8 cellular contexts compared by ENCODE assay signal in the genomic region with DNA sequence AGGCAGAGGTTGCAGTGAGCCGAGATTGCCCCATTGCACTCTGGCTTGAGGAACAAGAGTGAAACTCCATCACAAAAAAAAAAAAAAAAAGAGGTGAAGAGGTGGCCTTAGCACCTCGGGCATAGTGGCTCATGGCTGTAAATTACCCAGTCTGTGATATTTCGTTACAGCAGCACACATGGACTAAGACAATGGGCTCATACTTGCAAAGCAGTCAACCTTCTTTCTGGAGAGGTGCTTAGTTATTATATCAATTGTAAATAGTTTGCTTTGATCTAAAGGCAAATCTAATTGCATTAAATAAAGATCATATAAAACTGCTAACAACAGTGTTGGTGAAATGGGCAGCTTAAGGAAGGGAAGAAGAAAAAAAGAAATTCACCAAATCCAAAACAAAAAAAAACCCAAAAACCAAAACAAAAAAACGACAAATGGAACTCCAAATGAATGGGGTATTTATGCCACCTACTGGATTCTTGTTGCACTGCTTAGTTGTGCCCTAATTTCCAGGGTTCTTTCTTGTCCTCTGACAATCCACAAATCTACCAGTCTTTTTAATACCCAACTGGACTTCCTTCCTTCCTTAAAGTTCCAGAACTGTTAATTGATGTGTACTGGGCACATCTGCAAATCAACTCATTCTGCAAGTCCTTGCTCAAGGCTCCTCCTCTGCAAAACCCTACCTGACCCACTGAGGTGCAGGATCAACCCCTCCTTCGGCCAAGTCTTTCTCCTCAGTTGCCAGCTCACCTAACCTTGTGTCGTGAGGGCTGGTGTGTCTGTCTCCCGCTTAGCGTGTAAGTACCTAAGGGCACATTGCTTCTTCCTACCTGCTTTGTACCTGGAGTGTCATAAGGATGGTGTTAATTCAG. TPM values are rescaled to one million over a fixed set of nuclear protein-coding genes. Genes with fewer than 3 reads are reported as not detected.
DNase-seq lines count a peak whose midpoint lies in the region; ATAC-seq and TF ChIP-seq lines count a peak whose summit lies in the region.

No MANE protein-coding gene starts in this region.

- DNase-seq in AG08396 (ENCODE audit: low spot score) (peak; percentile 69), NCI-H2196 treated with DMSO at 0.1 percent for 48 hours (lab: John Stamatoyannopoulos, UW; ENCODE audit: unreplicated experiment) (peak; percentile 34), left lung (no peak), islet precursor cell (no peak)
- peak; percentile 1 for DNase-seq in central memory CD4-positive, alpha-beta T cell
- DNase-seq in activated effector memory CD4-positive, alpha-beta T cell treated with Interleukin-2 at 50 U/mL for 16 hours = no peak
- no peak for DNase-seq in activated CD4-positive, alpha-beta T cell treated with anti-CD3 and anti-CD28 coated beads, Interleukin-2, amount 50 U/mL, for 1 hour

- H3K27ac ChIP-seq in left lung = no peak overlapping the region

- no peaks in the 10 kb centered on the region for H3K27me3 ChIP-seq in left lung

- TF ChIP-seq CTCF in GM12874 (IDR thresholded peaks at IDR 0.05; ENCODE audit: insufficient read depth, low read depth, low read length) (peak; percentile 60), left lung (IDR thresholded peaks at IDR 0.05) (peak; percentile 50 to 61)

- H3K4me1 ChIP-seq in left lung = no peaks in the 10 kb centered on the region

- intact Hi-C loops in left lung (cut with DNase I) = loop anchor here in 1 of 2 donors (2.0 kb wide), 1 partner anchor 194 kb away; no protein-coding TSS in a partner anchor

- H3K9me3 ChIP-seq in left lung = no peaks in the 10 kb centered on the region

- no peak overlapping the region for H3K4me3 ChIP-seq in left lung

- no peaks in the 10 kb centered on the region for H3K36me3 ChIP-seq in left lung

- ATAC-seq in left lung = peak; percentile 54

RNA-seq across cellular contexts. Expression of gene DMRT1, which starts 35.0 kb away (rescaled TPM):
- not detected for total RNA-seq in left lung

Comparison
In these comparisons a context has a peak if more than half of its experiments do, and no peak if none do; other contexts are left out.
1. DNase-seq: peak in AG08396 (single experiment), NCI-H2196 treated with DMSO at 0.1 percent for 48 hours (single experiment) and central memory CD4-positive, alpha-beta T cell (single experiment); none in left lung (0 of 2), islet precursor cell (single experiment), activated effector memory CD4-positive, alpha-beta T cell treated with Interleukin-2 at 50 U/mL for 16 hours (single experiment) and activated CD4-positive, alpha-beta T cell treated with anti-CD3 and anti-CD28 coated beads, Interleukin-2, amount 50 U/mL, for 1 hour (single experiment).